8 cellular contexts compared by ENCODE assay signal in genomic region chr3:185936814-185937688, GRCh38. TPM values are rescaled to one million over a fixed set of nuclear protein-coding genes. Genes with fewer than 3 reads are reported as not detected.
DNase-seq lines count a peak whose midpoint lies in the region; ATAC-seq and TF ChIP-seq lines count a peak whose summit lies in the region.

No MANE protein-coding gene starts in this region.

- ATAC-seq in HG02571 (IDR thresholded peaks at IDR 0.05; ENCODE audit: unreplicated experiment) (peak; percentile 48), omental fat pad (ENCODE audit: low FRiP score) (peak; percentile 69)

- H3K9ac ChIP-seq in ES-I3 (ENCODE audit: low read depth, low read length) = peak overlapping the region; percentile 96
- H3K9ac ChIP-seq in SK-N-MC (ENCODE audit: insufficient read length) = peak overlapping the region; percentile 98

- peak overlapping the region; percentile 84 for H3K4me3 ChIP-seq in SK-N-MC

- no peaks in the 10 kb centered on the region; the same call in 1 of the 2 replicates for H3K9me3 ChIP-seq in ES-I3 (ENCODE audit: control insufficient read depth, insufficient read depth, low read length)
- H3K9me3 ChIP-seq in SK-N-MC (ENCODE audit: low read depth, low read length) = no peaks in the 10 kb centered on the region

- DNase-seq in NCI-H1092 (lab: John Stamatoyannopoulos, UW) = peak; percentile 90
- peak; percentile 60 for DNase-seq in SK-N-MC (ENCODE audit: low read depth, low spot score)
- DNase-seq in activated naive CD4-positive, alpha-beta T cell treated with anti-CD3 and anti-CD28 coated beads, Interleukin-2, amount 50 U/mL, for 16 hours = peak; percentile 90
- peak; percentile 90 for DNase-seq in glomerular visceral epithelial cell (ENCODE audit: extremely low spot score)
- peak; percentile 68 for DNase-seq in omental fat pad (ENCODE audit: low spot score)

- peaks cover 9% of the 10 kb centered on the region; the same call in 1 of the 2 replicates for H3K4me1 ChIP-seq in ES-I3 (ENCODE audit: insufficient read depth, low read length)

- H3K27ac ChIP-seq in SK-N-MC (peak overlapping the region; percentile 97), temporal lobe (ENCODE audit: low read depth, low read length) (peak overlapping the region; percentile 97)

- no peak for TF ChIP-seq CTCF in omental fat pad (IDR thresholded peaks at IDR 0.05)

- H3K36me3 ChIP-seq in ES-I3 (ENCODE audit: insufficient read depth, low read length) (no peaks in the 10 kb centered on the region), SK-N-MC (ENCODE audit: insufficient read depth, low read length) (peaks cover 50% of the 10 kb centered on the region)

RNA-seq across cellular contexts. Expression of gene TRA2B, which starts 0.8 kb away (rescaled TPM):
- total RNA-seq in omental fat pad = 100 to 1,000 TPM; 211 to 286 (median 223) TPM
- 168 TPM for total RNA-seq in temporal lobe

Comparison
In these comparisons a context has a peak if more than half of its experiments do, and no peak if none do; other contexts are left out.
1. Peak in every context shown above with its lines: DNase-seq, ATAC-seq, H3K4me3 ChIP-seq and H3K27ac ChIP-seq.